In genomic region chr18:5296706-5297320, GRCh38 we compare ENCODE assay signal across 8 cellular contexts. TPM values are rescaled to one million over a fixed set of nuclear protein-coding genes. Genes with fewer than 3 reads are reported as not detected.
DNase-seq lines count a peak whose midpoint lies in the region; ATAC-seq and TF ChIP-seq lines count a peak whose summit lies in the region.

No MANE protein-coding gene starts in this region.

- intact Hi-C loops in activated CD8-positive, alpha-beta T cell treated with anti-CD3 and anti-CD28 coated beads for 36 hours (cut with micrococcal nuclease) = loop anchor here (10.0 kb wide), 1 partner anchor 222 kb away; no protein-coding TSS in a partner anchor

- H3K36me3 Mint-ChIP-seq in activated CD8-positive, alpha-beta T cell treated with anti-CD3 and anti-CD28 coated beads for 36 hours (ENCODE audit: low read depth) = peaks cover 19% of the 10 kb centered on the region
- peaks cover 24% of the 10 kb centered on the region for H3K36me3 Mint-ChIP-seq in effector memory CD8-positive, alpha-beta T cell (ENCODE audit: insufficient read depth)

- no peak for TF ChIP-seq CTCF in activated CD8-positive, alpha-beta T cell treated with anti-CD3 and anti-CD28 coated beads for 36 hours (IDR thresholded peaks at IDR 0.05)

- no peaks in the 10 kb centered on the region for H3K9me3 Mint-ChIP-seq in activated CD8-positive, alpha-beta T cell treated with anti-CD3 and anti-CD28 coated beads for 36 hours
- H3K9me3 Mint-ChIP-seq in effector memory CD8-positive, alpha-beta T cell = no peaks in the 10 kb centered on the region

- CTCF ChIA-PET in activated CD8-positive, alpha-beta T cell treated with anti-CD3 and anti-CD28 coated beads for 36 hours (lab: Charles Lee) = interaction anchor here (1.3 to 1.7 kb wide), 3 partner anchors 13 to 59 kb away, joined by 3 to 8 read pairs (median 6); no protein-coding TSS in a partner anchor

- ATAC-seq in GM19324 (IDR thresholded peaks at IDR 0.05; ENCODE audit: low FRiP score, unreplicated experiment) = peak; percentile 2
- peak; percentile 11 for ATAC-seq in HG03460 (IDR thresholded peaks at IDR 0.05; ENCODE audit: unreplicated experiment)
- ATAC-seq in activated CD8-positive, alpha-beta T cell treated with anti-CD3 and anti-CD28 coated beads for 36 hours = peak; percentile 21
- ATAC-seq in effector memory CD8-positive, alpha-beta T cell (replicated peaks) = peak; percentile 5

- peaks cover 23% of the 10 kb centered on the region for H3K4me1 Mint-ChIP-seq in activated CD8-positive, alpha-beta T cell treated with anti-CD3 and anti-CD28 coated beads for 36 hours (ENCODE audit: low read depth)
- peaks cover 10 to 29% of the 10 kb centered on the region in 2 donors for H3K4me1 Mint-ChIP-seq in effector memory CD8-positive, alpha-beta T cell (ENCODE audit: low read depth in 2 of 2)

- H3K27ac Mint-ChIP-seq in activated CD8-positive, alpha-beta T cell treated with anti-CD3 and anti-CD28 coated beads for 36 hours = peak overlapping the region; percentile 97
- peak overlapping the region; percentile 98 to 99 for H3K27ac Mint-ChIP-seq in effector memory CD8-positive, alpha-beta T cell

- peak overlapping the region; percentile 83 for H3K4me3 Mint-ChIP-seq in activated CD8-positive, alpha-beta T cell treated with anti-CD3 and anti-CD28 coated beads for 36 hours
- H3K4me3 Mint-ChIP-seq in effector memory CD8-positive, alpha-beta T cell = peak overlapping the region; percentile 96 to 97

- peak; percentile 88 for DNase-seq in AG20443 (ENCODE audit: low spot score)
- DNase-seq in NCI-H526 (lab: John Stamatoyannopoulos, UW) = peak; percentile 51 to 86
- peak; percentile 86 for DNase-seq in activated CD8-positive, alpha-beta T cell treated with anti-CD3 and anti-CD28 coated beads for 36 hours
- peak; percentile 47 to 57 (median 55) for DNase-seq in effector memory CD8-positive, alpha-beta T cell
- peak; percentile 71 for DNase-seq in medulla oblongata (ENCODE audit: extremely low spot score)
- peak; percentile 21 to 33 (median 22) for DNase-seq in stimulated activated CD4-positive, alpha-beta T cell treated with anti-CD3 and anti-CD28 coated beads, TNF-alpha, amount 100 ng/mL, for 4 hours (ENCODE audit: low read depth in 3 of 3)

- H3K27me3 Mint-ChIP-seq in activated CD8-positive, alpha-beta T cell treated with anti-CD3 and anti-CD28 coated beads for 36 hours = peaks cover 3% of the 10 kb centered on the region
- peaks cover 12 to 15% of the 10 kb centered on the region in 2 donors for H3K27me3 Mint-ChIP-seq in effector memory CD8-positive, alpha-beta T cell

- POLR2A ChIA-PET in activated CD8-positive, alpha-beta T cell treated with anti-CD3 and anti-CD28 coated beads for 36 hours (lab: Charles Lee) = interaction anchor here (0.6 to 5.0 kb wide), 11 partner anchors 9 to 201 kb away, joined by 3 to 101 read pairs (median 4); no protein-coding TSS in a partner anchor

RNA-seq across cellular contexts. Expression of gene ZBTB14, which starts 1.3 kb away (rescaled TPM):
- total RNA-seq in activated CD8-positive, alpha-beta T cell treated with anti-CD3 and anti-CD28 coated beads for 36 hours = 10 to 100 TPM; 23.9 to 25.5 TPM

Comparison
In these comparisons a context has a peak if more than half of its experiments do, and no peak if none do; other contexts are left out.
1. Peak in every context shown above with its lines: DNase-seq and ATAC-seq.
2. DNase-seq: peak in every context shown above with its lines; median percentile 88 in AG20443; 86 in activated CD8-positive, alpha-beta T cell treated with anti-CD3 and anti-CD28 coated beads for 36 hours; 71 in medulla oblongata; 68 in NCI-H526; 55 in effector memory CD8-positive, alpha-beta T cell; 22 in stimulated activated CD4-positive, alpha-beta T cell treated with anti-CD3 and anti-CD28 coated beads, TNF-alpha, amount 100 ng/mL, for 4 hours.